Comparison of ENCODE assay signal across 9 cellular contexts in genomic region chr16:27450836-27451341, GRCh38. TPM values are rescaled to one million over a fixed set of nuclear protein-coding genes. Genes with fewer than 3 reads are reported as not detected.
DNase-seq lines count a peak whose midpoint lies in the region; ATAC-seq and TF ChIP-seq lines count a peak whose summit lies in the region.
"Had no signal": no experiment of that assay in that cellular context is flagged by ENCODE, and none has a peak within 500 bp of the region (broad histone marks: within the 10 kb centered on the region; RNA-seq: fewer than 3 reads in every experiment).

No MANE protein-coding gene starts in this region.

- no peaks in the 10 kb centered on the region for H3K36me3 ChIP-seq in A673 (ENCODE audit: insufficient read depth, low read length, poor library complexity, severe bottlenecking)

- H3K4me3 ChIP-seq in lower leg skin (ENCODE audit: low read depth, poor library complexity, severe bottlenecking) (no peak overlapping the region), A673 (ENCODE audit: low read depth, low read length, poor library complexity, severe bottlenecking) (no peak overlapping the region)

- DNase-seq in NOMO-1 treated with dmso at 0.1 percent for 144 hours (lab: John Stamatoyannopoulos, UW; ENCODE audit: unreplicated experiment) (peak; percentile 34), kidney tubule cell (ENCODE audit: low spot score) (peak; percentile 80), middle frontal gyrus (ENCODE audit: extremely low spot score, low spot score) (no peak), lower leg skin (ENCODE audit: low spot score in 2 of 2) (no peak), A673 (ENCODE audit: low spot score) (no peak)
- DNase-seq: NCI-H2081 treated with DMSO at 0.1 percent for 48 hours had no signal

- TF ChIP-seq POLR2A in lower leg skin (IDR thresholded peaks at IDR 0.05), result no peak

- intact Hi-C loops in lower leg skin (cut with DNase I; ENCODE audit: low total_unique reads) (loop anchor here (10.0 kb wide), 1 partner anchor 296 kb away; no protein-coding TSS in a partner anchor), A673 (cut with micrococcal nuclease; ENCODE audit: unreplicated experiment) (no loop called here)

- CTCF ChIA-PET in A673 (lab: Charles Lee), result no interaction called here

- H3K27ac ChIP-seq in A673 (ENCODE audit: low read depth, low read length, poor library complexity, severe bottlenecking), result no peak overlapping the region

- peaks cover 7% of the 10 kb centered on the region for H3K4me1 ChIP-seq in A673 (ENCODE audit: insufficient read depth, low read length, poor library complexity, severe bottlenecking)

- ATAC-seq in GM18511 (IDR thresholded peaks at IDR 0.05; ENCODE audit: unreplicated experiment), result peak; percentile 55
- ATAC-seq in GM21723 (IDR thresholded peaks at IDR 0.05; ENCODE audit: unreplicated experiment), result peak; percentile 32
- no peak for ATAC-seq in HG02970 (IDR thresholded peaks at IDR 0.05; ENCODE audit: low FRiP score, unreplicated experiment)

- BruUV-seq in A673 (replicated peaks; lab: Mats Ljungman, UMichigan), result no TSS peak

- POLR2A ChIA-PET in A673 (lab: Charles Lee; ENCODE audit: low non-redundant PET), result no interaction called here

- TF ChIP-seq CTCF in lower leg skin (IDR thresholded peaks at IDR 0.05) (no peak), A673 (conservative IDR thresholded peaks at IDR 0.05; ENCODE audit: low read depth, low read length) (no peak)

- no peaks in the 10 kb centered on the region for H3K27me3 ChIP-seq in A673 (replicated peaks; ENCODE audit: insufficient read depth, low read depth, low read length, poor library complexity)

- no peaks in the 10 kb centered on the region for H3K9me3 ChIP-seq in A673 (ENCODE audit: low read depth, low read length, poor library complexity, severe bottlenecking)

- 70 to 76% methylated on average over 9 of the region's 9 CpGs for WGBS in lower leg skin, 2 donors

RNA-seq across cellular contexts. Expression of gene IL21R, which starts 48.9 kb away (rescaled TPM):
- total RNA-seq in lower leg skin (under 1 TPM; 0.15 to 0.58 (median 0.37) TPM), A673 (2021) (0.19 and 0.39 TPM in 2 replicates)

Comparison
In these comparisons a context has a peak if more than half of its experiments do, and no peak if none do; other contexts are left out.
1. DNase-seq: peak in NOMO-1 treated with dmso at 0.1 percent for 144 hours (single experiment) and kidney tubule cell (single experiment); none in middle frontal gyrus (single experiment), lower leg skin (0 of 2) and A673 (single experiment).